ENCODE assay signal across 1 cellular context in the genomic region with DNA sequence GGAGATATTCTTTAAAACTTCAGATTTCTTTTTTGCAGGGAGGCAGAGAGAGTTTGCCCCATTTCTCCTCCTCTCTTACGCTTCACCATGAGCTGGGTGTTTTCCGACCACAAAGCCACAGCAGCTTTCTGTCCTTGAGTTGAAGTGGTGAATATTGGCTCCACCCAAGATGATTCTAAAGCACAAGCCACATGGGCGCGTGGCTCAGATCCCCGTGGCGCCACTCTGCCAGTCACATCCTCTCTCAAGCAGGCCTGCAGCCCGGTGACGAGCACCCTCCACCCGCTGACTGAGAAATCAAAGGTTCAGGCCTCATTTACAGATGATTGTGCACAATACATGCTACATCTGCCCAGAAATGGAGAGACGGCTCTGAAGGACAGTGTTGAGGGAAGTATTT.
A peak's percentile ranks its signal among the peaks of the same experiment; 100 is the strongest.
TF ChIP-seq lines count a peak whose summit lies in the region.

No MANE protein-coding gene starts in this region.

TF ChIP-seq in GM12878, 131 proteins besides CTCF, POLR2A, EP300 and RAD21 (continued from another document and continues in another):
- TF ChIP-seq, protein P1, sequence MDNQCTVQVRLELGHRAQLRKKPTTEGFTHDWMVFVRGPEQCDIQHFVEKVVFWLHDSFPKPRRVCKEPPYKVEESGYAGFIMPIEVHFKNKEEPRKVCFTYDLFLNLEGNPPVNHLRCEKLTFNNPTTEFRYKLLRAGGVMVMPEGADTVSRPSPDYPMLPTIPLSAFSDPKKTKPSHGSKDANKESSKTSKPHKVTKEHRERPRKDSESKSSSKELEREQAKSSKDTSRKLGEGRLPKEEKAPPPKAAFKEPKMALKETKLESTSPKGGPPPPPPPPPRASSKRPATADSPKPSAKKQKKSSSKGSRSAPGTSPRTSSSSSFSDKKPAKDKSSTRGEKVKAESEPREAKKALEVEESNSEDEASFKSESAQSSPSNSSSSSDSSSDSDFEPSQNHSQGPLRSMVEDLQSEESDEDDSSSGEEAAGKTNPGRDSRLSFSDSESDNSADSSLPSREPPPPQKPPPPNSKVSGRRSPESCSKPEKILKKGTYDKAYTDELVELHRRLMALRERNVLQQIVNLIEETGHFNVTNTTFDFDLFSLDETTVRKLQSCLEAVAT (IDR thresholded peaks at IDR 0.05), result peak; percentile 69
- TF ChIP-seq SUZ12 (IDR thresholded peaks at IDR 0.05; ENCODE audit: unreplicated experiment) (no peak), NR2C1 (IDR thresholded peaks at IDR 0.05) (no peak), NRF1 (conservative IDR thresholded peaks at IDR 0.05; ENCODE audit: low read depth, low read length) (no peak), FOXK2 (IDR thresholded peaks at IDR 0.05) (no peak), BACH1 (IDR thresholded peaks at IDR 0.05; ENCODE audit: borderline replicate concordance) (no peak), ESRRA (IDR thresholded peaks at IDR 0.05; ENCODE audit: low read length) (no peak), CREM (IDR thresholded peaks at IDR 0.05; ENCODE audit: low read depth) (no peak), JUND (IDR thresholded peaks at IDR 0.05; ENCODE audit: low read depth, low read length) (no peak), RFX5 (IDR thresholded peaks at IDR 0.05; ENCODE audit: low read depth, low read length) (no peak), YY1 (IDR thresholded peaks at IDR 0.05; ENCODE audit: low read depth, low read length) (0 out of 2 replicates have a peak, but pooled peaks have one; percentile 15), SIN3A (IDR thresholded peaks at IDR 0.05; ENCODE audit: low read depth, low read length) (no peak), MYB (IDR thresholded peaks at IDR 0.05; ENCODE audit: borderline replicate concordance, low read depth, low read length) (no peak), NFXL1 (IDR thresholded peaks at IDR 0.05; ENCODE audit: borderline replicate concordance) (no peak), MTA2 (IDR thresholded peaks at IDR 0.05; ENCODE audit: low read depth) (0 out of 2 replicates have a peak, but pooled peaks have one; percentile 15), RAD51 (IDR thresholded peaks at IDR 0.05) (no peak; the same call in 1 of the 2 replicates), ZNF384 (IDR thresholded peaks at IDR 0.05; ENCODE audit: borderline replicate concordance, low read depth, low read length) (no peak), CBFB (IDR thresholded peaks at IDR 0.05; ENCODE audit: low read depth) (no peak), NBN (IDR thresholded peaks at IDR 0.05) (no peak), MEF2B (IDR thresholded peaks at IDR 0.05; ENCODE audit: partially characterized antibody, poor library complexity, severe bottlenecking) (no peak), BCL11A (IDR thresholded peaks at IDR 0.05; ENCODE audit: low read depth, low read length) (no peak), PML (IDR thresholded peaks at IDR 0.05; ENCODE audit: low read length) (no peak), LARP7 (IDR thresholded peaks at IDR 0.05) (no peak), IRF4 (IDR thresholded peaks at IDR 0.05; ENCODE audit: low read depth, low read length) (no peak), ZSCAN29 (IDR thresholded peaks at IDR 0.05) (no peak), RELA (IDR thresholded peaks at IDR 0.05; ENCODE audit: borderline replicate concordance, partially characterized antibody) (no peak), WRNIP1 (IDR thresholded peaks at IDR 0.05; ENCODE audit: borderline replicate concordance, low read depth, low read length) (no peak), GABPA (IDR thresholded peaks at IDR 0.05; ENCODE audit: low read depth) (no peak), SMAD5 (IDR thresholded peaks at IDR 0.05; ENCODE audit: low read depth) (no peak), MXI1 (IDR thresholded peaks at IDR 0.05; ENCODE audit: low read depth, low read length) (no peak), CHD2 (IDR thresholded peaks at IDR 0.05; ENCODE audit: borderline replicate concordance, low read depth, low read length) (no peak), SMARCA5 (IDR thresholded peaks at IDR 0.05) (no peak), BRCA1 (IDR thresholded peaks at IDR 0.05; ENCODE audit: low read depth, low read length) (no peak), BMI1 (IDR thresholded peaks at IDR 0.05; ENCODE audit: borderline replicate concordance) (no peak), GATAD2B (conservative IDR thresholded peaks at IDR 0.05; ENCODE audit: low read depth) (no peak), POU2F2 (IDR thresholded peaks at IDR 0.05; ENCODE audit: borderline replicate concordance, low read depth, low read length) (no peak)
- TF ChIP-seq, protein P2, sequence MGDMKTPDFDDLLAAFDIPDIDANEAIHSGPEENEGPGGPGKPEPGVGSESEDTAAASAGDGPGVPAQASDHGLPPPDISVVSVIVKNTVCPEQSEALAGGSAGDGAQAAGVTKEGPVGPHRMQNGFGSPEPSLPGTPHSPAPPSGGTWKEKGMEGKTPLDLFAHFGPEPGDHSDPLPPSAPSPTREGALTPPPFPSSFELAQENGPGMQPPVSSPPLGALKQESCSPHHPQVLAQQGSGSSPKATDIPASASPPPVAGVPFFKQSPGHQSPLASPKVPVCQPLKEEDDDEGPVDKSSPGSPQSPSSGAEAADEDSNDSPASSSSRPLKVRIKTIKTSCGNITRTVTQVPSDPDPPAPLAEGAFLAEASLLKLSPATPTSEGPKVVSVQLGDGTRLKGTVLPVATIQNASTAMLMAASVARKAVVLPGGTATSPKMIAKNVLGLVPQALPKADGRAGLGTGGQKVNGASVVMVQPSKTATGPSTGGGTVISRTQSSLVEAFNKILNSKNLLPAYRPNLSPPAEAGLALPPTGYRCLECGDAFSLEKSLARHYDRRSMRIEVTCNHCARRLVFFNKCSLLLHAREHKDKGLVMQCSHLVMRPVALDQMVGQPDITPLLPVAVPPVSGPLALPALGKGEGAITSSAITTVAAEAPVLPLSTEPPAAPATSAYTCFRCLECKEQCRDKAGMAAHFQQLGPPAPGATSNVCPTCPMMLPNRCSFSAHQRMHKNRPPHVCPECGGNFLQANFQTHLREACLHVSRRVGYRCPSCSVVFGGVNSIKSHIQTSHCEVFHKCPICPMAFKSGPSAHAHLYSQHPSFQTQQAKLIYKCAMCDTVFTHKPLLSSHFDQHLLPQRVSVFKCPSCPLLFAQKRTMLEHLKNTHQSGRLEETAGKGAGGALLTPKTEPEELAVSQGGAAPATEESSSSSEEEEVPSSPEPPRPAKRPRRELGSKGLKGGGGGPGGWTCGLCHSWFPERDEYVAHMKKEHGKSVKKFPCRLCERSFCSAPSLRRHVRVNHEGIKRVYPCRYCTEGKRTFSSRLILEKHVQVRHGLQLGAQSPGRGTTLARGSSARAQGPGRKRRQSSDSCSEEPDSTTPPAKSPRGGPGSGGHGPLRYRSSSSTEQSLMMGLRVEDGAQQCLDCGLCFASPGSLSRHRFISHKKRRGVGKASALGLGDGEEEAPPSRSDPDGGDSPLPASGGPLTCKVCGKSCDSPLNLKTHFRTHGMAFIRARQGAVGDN (IDR thresholded peaks at IDR 0.05), result peak; percentile 60; the same call in 1 of the 2 replicates
- TF ChIP-seq, protein P3, sequence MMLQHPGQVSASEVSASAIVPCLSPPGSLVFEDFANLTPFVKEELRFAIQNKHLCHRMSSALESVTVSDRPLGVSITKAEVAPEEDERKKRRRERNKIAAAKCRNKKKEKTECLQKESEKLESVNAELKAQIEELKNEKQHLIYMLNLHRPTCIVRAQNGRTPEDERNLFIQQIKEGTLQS (IDR thresholded peaks at IDR 0.05; ENCODE audit: borderline replicate concordance, extremely low read depth, low read depth, low read length), result no peak
- TF ChIP-seq, protein P4, sequence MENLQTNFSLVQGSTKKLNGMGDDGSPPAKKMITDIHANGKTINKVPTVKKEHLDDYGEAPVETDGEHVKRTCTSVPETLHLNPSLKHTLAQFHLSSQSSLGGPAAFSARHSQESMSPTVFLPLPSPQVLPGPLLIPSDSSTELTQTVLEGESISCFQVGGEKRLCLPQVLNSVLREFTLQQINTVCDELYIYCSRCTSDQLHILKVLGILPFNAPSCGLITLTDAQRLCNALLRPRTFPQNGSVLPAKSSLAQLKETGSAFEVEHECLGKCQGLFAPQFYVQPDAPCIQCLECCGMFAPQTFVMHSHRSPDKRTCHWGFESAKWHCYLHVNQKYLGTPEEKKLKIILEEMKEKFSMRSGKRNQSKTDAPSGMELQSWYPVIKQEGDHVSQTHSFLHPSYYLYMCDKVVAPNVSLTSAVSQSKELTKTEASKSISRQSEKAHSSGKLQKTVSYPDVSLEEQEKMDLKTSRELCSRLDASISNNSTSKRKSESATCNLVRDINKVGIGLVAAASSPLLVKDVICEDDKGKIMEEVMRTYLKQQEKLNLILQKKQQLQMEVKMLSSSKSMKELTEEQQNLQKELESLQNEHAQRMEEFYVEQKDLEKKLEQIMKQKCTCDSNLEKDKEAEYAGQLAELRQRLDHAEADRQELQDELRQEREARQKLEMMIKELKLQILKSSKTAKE (IDR thresholded peaks at IDR 0.05; ENCODE audit: low read depth, poor library complexity, severe bottlenecking), result no peak
- TF ChIP-seq, protein P5, sequence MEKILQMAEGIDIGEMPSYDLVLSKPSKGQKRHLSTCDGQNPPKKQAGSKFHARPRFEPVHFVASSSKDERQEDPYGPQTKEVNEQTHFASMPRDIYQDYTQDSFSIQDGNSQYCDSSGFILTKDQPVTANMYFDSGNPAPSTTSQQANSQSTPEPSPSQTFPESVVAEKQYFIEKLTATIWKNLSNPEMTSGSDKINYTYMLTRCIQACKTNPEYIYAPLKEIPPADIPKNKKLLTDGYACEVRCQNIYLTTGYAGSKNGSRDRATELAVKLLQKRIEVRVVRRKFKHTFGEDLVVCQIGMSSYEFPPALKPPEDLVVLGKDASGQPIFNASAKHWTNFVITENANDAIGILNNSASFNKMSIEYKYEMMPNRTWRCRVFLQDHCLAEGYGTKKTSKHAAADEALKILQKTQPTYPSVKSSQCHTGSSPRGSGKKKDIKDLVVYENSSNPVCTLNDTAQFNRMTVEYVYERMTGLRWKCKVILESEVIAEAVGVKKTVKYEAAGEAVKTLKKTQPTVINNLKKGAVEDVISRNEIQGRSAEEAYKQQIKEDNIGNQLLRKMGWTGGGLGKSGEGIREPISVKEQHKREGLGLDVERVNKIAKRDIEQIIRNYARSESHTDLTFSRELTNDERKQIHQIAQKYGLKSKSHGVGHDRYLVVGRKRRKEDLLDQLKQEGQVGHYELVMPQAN (conservative IDR thresholded peaks at IDR 0.05), result no peak
- TF ChIP-seq, protein P6, sequence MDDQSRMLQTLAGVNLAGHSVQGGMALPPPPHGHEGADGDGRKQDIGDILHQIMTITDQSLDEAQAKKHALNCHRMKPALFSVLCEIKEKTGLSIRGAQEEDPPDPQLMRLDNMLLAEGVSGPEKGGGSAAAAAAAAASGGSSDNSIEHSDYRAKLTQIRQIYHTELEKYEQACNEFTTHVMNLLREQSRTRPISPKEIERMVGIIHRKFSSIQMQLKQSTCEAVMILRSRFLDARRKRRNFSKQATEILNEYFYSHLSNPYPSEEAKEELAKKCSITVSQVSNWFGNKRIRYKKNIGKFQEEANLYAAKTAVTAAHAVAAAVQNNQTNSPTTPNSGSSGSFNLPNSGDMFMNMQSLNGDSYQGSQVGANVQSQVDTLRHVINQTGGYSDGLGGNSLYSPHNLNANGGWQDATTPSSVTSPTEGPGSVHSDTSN (IDR thresholded peaks at IDR 0.05; ENCODE audit: insufficient replicate concordance, low read depth, low read length), result no peak
- TF ChIP-seq, protein P7, sequence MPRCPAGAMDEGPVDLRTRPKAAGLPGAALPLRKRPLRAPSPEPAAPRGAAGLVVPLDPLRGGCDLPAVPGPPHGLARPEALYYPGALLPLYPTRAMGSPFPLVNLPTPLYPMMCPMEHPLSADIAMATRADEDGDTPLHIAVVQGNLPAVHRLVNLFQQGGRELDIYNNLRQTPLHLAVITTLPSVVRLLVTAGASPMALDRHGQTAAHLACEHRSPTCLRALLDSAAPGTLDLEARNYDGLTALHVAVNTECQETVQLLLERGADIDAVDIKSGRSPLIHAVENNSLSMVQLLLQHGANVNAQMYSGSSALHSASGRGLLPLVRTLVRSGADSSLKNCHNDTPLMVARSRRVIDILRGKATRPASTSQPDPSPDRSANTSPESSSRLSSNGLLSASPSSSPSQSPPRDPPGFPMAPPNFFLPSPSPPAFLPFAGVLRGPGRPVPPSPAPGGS (IDR thresholded peaks at IDR 0.05; ENCODE audit: borderline replicate concordance, insufficient read depth, low read depth, low read length, poor library complexity, severe bottlenecking), result no peak
- TF ChIP-seq, protein P8, sequence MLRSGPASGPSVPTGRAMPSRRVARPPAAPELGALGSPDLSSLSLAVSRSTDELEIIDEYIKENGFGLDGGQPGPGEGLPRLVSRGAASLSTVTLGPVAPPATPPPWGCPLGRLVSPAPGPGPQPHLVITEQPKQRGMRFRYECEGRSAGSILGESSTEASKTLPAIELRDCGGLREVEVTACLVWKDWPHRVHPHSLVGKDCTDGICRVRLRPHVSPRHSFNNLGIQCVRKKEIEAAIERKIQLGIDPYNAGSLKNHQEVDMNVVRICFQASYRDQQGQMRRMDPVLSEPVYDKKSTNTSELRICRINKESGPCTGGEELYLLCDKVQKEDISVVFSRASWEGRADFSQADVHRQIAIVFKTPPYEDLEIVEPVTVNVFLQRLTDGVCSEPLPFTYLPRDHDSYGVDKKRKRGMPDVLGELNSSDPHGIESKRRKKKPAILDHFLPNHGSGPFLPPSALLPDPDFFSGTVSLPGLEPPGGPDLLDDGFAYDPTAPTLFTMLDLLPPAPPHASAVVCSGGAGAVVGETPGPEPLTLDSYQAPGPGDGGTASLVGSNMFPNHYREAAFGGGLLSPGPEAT (IDR thresholded peaks at IDR 0.05; ENCODE audit: low read depth), result peak; percentile 45; the same call in 1 of the 2 replicates
- TF ChIP-seq, protein P9, sequence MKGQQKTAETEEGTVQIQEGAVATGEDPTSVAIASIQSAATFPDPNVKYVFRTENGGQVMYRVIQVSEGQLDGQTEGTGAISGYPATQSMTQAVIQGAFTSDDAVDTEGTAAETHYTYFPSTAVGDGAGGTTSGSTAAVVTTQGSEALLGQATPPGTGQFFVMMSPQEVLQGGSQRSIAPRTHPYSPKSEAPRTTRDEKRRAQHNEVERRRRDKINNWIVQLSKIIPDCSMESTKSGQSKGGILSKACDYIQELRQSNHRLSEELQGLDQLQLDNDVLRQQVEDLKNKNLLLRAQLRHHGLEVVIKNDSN (IDR thresholded peaks at IDR 0.05; ENCODE audit: borderline replicate concordance, extremely low read length, insufficient read depth, low read depth, low read length), result no peak
- TF ChIP-seq, protein P10, sequence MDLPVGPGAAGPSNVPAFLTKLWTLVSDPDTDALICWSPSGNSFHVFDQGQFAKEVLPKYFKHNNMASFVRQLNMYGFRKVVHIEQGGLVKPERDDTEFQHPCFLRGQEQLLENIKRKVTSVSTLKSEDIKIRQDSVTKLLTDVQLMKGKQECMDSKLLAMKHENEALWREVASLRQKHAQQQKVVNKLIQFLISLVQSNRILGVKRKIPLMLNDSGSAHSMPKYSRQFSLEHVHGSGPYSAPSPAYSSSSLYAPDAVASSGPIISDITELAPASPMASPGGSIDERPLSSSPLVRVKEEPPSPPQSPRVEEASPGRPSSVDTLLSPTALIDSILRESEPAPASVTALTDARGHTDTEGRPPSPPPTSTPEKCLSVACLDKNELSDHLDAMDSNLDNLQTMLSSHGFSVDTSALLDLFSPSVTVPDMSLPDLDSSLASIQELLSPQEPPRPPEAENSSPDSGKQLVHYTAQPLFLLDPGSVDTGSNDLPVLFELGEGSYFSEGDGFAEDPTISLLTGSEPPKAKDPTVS (IDR thresholded peaks at IDR 0.05; ENCODE audit: low read depth, low read length), result no peak
